Comparison of ENCODE assay signal across 1 cellular context in the genomic region with DNA sequence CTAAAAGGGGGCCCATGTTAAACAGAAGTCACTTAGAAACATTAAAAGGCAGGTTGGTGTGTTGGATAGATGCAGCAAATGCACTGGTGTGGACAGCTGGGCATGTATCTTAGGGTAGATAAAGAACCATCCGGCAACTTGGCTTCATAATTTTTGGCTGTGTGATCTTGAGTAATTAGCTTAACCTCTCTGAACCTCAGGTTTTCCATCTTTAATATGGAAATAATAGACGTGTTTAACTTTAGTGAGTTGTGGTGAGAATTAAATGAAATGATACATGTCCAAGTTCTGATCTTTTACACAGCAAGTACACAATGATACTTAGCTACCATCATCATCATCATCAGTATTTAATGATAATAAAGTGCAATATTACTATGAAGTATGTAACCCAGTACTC.
TF ChIP-seq lines count a peak whose summit lies in the region.

No MANE protein-coding gene starts in this region.

TF ChIP-seq in GM23338, 12 proteins besides CTCF, POLR2A, EP300 and RAD21:
- no peak for TF ChIP-seq POLR2AphosphoS5 (IDR thresholded peaks at IDR 0.05; ENCODE audit: low read depth)
- TF ChIP-seq, protein P1, sequence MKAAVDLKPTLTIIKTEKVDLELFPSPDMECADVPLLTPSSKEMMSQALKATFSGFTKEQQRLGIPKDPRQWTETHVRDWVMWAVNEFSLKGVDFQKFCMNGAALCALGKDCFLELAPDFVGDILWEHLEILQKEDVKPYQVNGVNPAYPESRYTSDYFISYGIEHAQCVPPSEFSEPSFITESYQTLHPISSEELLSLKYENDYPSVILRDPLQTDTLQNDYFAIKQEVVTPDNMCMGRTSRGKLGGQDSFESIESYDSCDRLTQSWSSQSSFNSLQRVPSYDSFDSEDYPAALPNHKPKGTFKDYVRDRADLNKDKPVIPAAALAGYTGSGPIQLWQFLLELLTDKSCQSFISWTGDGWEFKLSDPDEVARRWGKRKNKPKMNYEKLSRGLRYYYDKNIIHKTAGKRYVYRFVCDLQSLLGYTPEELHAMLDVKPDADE (IDR thresholded peaks at IDR 0.05) = no peak
- TF ChIP-seq NANOG (IDR thresholded peaks at IDR 0.05; ENCODE audit: borderline replicate concordance) = no peak
- no peak for TF ChIP-seq CREB1 (CRISPR knock-in tag; IDR thresholded peaks at IDR 0.05; ENCODE audit: low read depth)
- no peak for TF ChIP-seq EZH2 (IDR thresholded peaks at IDR 0.05; ENCODE audit: low read depth, unreplicated experiment)
- TF ChIP-seq, protein P2, sequence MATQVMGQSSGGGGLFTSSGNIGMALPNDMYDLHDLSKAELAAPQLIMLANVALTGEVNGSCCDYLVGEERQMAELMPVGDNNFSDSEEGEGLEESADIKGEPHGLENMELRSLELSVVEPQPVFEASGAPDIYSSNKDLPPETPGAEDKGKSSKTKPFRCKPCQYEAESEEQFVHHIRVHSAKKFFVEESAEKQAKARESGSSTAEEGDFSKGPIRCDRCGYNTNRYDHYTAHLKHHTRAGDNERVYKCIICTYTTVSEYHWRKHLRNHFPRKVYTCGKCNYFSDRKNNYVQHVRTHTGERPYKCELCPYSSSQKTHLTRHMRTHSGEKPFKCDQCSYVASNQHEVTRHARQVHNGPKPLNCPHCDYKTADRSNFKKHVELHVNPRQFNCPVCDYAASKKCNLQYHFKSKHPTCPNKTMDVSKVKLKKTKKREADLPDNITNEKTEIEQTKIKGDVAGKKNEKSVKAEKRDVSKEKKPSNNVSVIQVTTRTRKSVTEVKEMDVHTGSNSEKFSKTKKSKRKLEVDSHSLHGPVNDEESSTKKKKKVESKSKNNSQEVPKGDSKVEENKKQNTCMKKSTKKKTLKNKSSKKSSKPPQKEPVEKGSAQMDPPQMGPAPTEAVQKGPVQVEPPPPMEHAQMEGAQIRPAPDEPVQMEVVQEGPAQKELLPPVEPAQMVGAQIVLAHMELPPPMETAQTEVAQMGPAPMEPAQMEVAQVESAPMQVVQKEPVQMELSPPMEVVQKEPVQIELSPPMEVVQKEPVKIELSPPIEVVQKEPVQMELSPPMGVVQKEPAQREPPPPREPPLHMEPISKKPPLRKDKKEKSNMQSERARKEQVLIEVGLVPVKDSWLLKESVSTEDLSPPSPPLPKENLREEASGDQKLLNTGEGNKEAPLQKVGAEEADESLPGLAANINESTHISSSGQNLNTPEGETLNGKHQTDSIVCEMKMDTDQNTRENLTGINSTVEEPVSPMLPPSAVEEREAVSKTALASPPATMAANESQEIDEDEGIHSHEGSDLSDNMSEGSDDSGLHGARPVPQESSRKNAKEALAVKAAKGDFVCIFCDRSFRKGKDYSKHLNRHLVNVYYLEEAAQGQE (IDR thresholded peaks at IDR 0.05; ENCODE audit: unreplicated experiment) = no peak
- TF ChIP-seq, protein P3, sequence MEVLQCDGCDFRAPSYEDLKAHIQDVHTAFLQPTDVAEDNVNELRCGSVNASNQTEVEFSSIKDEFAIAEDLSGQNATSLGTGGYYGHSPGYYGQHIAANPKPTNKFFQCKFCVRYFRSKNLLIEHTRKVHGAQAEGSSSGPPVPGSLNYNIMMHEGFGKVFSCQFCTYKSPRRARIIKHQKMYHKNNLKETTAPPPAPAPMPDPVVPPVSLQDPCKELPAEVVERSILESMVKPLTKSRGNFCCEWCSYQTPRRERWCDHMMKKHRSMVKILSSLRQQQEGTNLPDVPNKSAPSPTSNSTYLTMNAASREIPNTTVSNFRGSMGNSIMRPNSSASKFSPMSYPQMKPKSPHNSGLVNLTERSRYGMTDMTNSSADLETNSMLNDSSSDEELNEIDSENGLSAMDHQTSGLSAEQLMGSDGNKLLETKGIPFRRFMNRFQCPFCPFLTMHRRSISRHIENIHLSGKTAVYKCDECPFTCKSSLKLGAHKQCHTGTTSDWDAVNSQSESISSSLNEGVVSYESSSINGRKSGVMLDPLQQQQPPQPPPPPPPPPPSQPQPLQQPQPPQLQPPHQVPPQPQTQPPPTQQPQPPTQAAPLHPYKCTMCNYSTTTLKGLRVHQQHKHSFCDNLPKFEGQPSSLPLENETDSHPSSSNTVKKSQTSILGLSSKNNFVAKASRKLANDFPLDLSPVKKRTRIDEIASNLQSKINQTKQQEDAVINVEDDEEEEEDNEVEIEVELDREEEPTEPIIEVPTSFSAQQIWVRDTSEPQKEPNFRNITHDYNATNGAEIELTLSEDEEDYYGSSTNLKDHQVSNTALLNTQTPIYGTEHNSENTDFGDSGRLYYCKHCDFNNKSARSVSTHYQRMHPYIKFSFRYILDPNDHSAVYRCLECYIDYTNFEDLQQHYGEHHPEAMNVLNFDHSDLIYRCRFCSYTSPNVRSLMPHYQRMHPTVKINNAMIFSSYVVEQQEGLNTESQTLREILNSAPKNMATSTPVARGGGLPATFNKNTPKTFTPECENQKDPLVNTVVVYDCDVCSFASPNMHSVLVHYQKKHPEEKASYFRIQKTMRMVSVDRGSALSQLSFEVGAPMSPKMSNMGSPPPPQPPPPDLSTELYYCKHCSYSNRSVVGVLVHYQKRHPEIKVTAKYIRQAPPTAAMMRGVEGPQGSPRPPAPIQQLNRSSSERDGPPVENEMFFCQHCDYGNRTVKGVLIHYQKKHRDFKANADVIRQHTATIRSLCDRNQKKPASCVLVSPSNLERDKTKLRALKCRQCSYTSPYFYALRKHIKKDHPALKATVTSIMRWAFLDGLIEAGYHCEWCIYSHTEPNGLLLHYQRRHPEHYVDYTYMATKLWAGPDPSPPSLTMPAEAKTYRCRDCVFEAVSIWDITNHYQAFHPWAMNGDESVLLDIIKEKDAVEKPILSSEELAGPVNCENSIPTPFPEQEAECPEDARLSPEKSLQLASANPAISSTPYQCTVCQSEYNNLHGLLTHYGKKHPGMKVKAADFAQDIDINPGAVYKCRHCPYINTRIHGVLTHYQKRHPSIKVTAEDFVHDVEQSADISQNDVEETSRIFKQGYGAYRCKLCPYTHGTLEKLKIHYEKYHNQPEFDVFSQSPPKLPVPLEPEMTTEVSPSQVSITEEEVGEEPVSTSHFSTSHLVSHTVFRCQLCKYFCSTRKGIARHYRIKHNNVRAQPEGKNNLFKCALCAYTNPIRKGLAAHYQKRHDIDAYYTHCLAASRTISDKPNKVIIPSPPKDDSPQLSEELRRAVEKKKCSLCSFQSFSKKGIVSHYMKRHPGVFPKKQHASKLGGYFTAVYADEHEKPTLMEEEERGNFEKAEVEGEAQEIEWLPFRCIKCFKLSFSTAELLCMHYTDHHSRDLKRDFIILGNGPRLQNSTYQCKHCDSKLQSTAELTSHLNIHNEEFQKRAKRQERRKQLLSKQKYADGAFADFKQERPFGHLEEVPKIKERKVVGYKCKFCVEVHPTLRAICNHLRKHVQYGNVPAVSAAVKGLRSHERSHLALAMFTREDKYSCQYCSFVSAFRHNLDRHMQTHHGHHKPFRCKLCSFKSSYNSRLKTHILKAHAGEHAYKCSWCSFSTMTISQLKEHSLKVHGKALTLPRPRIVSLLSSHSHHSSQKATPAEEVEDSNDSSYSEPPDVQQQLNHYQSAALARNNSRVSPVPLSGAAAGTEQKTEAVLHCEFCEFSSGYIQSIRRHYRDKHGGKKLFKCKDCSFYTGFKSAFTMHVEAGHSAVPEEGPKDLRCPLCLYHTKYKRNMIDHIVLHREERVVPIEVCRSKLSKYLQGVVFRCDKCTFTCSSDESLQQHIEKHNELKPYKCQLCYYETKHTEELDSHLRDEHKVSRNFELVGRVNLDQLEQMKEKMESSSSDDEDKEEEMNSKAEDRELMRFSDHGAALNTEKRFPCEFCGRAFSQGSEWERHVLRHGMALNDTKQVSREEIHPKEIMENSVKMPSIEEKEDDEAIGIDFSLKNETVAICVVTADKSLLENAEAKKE (CRISPR knock-in tag; IDR thresholded peaks at IDR 0.05) = no peak
- TF ChIP-seq EZH2phosphoT487 (IDR thresholded peaks at IDR 0.05; ENCODE audit: unreplicated experiment) = no peak
